8 cellular contexts compared by ENCODE assay signal in the genomic region with DNA sequence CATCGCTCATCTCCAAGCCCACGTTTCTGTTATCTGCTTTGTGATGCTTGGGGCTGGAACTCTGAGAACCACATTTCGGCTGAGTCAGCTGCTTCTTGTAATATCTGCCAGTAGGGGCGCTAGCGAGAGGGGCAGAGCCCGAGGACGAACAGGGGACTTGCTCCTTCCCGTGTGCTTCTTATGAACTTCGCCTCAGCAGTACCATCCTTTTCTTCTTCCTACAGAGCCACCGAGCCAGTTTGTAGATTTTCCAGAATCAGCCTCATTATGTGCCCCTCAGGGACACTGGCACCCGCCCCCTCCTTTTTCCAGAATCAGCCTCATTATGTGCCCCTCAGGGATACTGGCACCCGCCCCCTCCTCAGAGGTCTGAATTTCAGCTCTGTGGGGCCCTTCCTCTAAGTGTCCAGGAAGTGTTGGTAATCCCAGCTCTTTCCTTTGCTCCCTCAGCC.
DNase-seq lines count a peak whose midpoint lies in the region; ATAC-seq, FAIRE-seq and TF ChIP-seq lines count a peak whose summit lies in the region.

No MANE protein-coding gene starts in this region.

- peak; percentile 73 for TF ChIP-seq CTCF in PC-3 (conservative IDR thresholded peaks at IDR 0.05; ENCODE audit: low read depth, low read length)

- peaks cover 43% of the 10 kb centered on the region for H3K27me3 Mint-ChIP-seq in activated T-cell treated with anti-CD3 and anti-CD28 coated beads, Interleukin-2, amount 50 U/mL, for 72 hours (ENCODE audit: low read depth)

- CTCF ChIA-PET in PC-3 (lab: Charles Lee) = no interaction called here

- no peaks in the 10 kb centered on the region for H3K9me2 ChIP-seq in PC-3 (replicated peaks; ENCODE audit: low read length)

- H3K27ac Mint-ChIP-seq in activated T-cell treated with anti-CD3 and anti-CD28 coated beads, Interleukin-2, amount 50 U/mL, for 72 hours = no peak overlapping the region

- H3K4me1 ChIP-seq in PC-3 (ENCODE audit: insufficient read depth, low read length) (no peaks in the 10 kb centered on the region), small intestine (ENCODE audit: control insufficient read depth in 2 of 2, insufficient read depth in 1 of 2, low read depth in 1 of 2, low read length in 1 of 2) (no peaks in the 10 kb centered on the region)

- no peaks in the 10 kb centered on the region for H3K36me3 ChIP-seq in PC-3 (ENCODE audit: low read depth, low read length)
- no peaks in the 10 kb centered on the region for H3K36me3 ChIP-seq in small intestine (ENCODE audit: control insufficient read depth in 2 of 2, insufficient read depth in 2 of 2, low read length in 2 of 2)

- FAIRE-seq in small intestine (lab: Jason Lieb, UNC) = no peak

- no peak overlapping the region for H2AFZ ChIP-seq in PC-3 (ENCODE audit: low read length)

- H3K36me3 Mint-ChIP-seq in activated T-cell treated with anti-CD3 and anti-CD28 coated beads, Interleukin-2, amount 50 U/mL, for 72 hours (ENCODE audit: insufficient read depth in 2 of 2) = no peaks in the 10 kb centered on the region

- H3K4me3 ChIP-seq in PC-3 (ENCODE audit: low read length) (no peak overlapping the region), small intestine (ENCODE audit: low read depth in 1 of 2, low read length in 2 of 2) (no peak overlapping the region)

- no peaks in the 10 kb centered on the region for H3K9me3 Mint-ChIP-seq in activated T-cell treated with anti-CD3 and anti-CD28 coated beads, Interleukin-2, amount 50 U/mL, for 72 hours

- H3K9ac ChIP-seq in PC-3 (ENCODE audit: low read length) = no peak overlapping the region

- peak overlapping the region in 1 of 2 donors; percentile 29 for H3K4me3 Mint-ChIP-seq in activated T-cell treated with anti-CD3 and anti-CD28 coated beads, Interleukin-2, amount 50 U/mL, for 72 hours

- peak; percentile 92 for ATAC-seq in GM18868 (IDR thresholded peaks at IDR 0.05; ENCODE audit: unreplicated experiment)
- peak; percentile 78 for ATAC-seq in HG03108 (IDR thresholded peaks at IDR 0.05; ENCODE audit: unreplicated experiment)
- peak; percentile 60; the same call in 1 of the 2 replicates for ATAC-seq in PC-3
- ATAC-seq in activated T-cell treated with anti-CD3 and anti-CD28 coated beads, Interleukin-2, amount 50 U/mL, for 72 hours (replicated peaks in 1 of 2) = peak; percentile 64 to 71

- H3K79me2 ChIP-seq in PC-3 (ENCODE audit: low read length) = no peaks in the 10 kb centered on the region

- H3K4me2 ChIP-seq in PC-3 (ENCODE audit: low read length) = no peak overlapping the region

- no peaks in the 10 kb centered on the region for H3F3A ChIP-seq in PC-3 (ENCODE audit: low read length, unreplicated experiment)

- no peak overlapping the region for H3K27ac ChIP-seq in PC-3 (ENCODE audit: low read length)
- H3K27ac ChIP-seq in small intestine (ENCODE audit: low read depth in 1 of 2, low read length in 1 of 2) = no peak overlapping the region

- intact Hi-C loops in PC-3 (cut with micrococcal nuclease) (no loop called here), head of caudate nucleus (cut with DNase I) (no loop called here)

- no peaks in the 10 kb centered on the region for H3K9me3 ChIP-seq in PC-3 (ENCODE audit: low read length)
- no peaks in the 10 kb centered on the region for H3K9me3 ChIP-seq in small intestine (ENCODE audit: control insufficient read depth, low read depth)

- BruUV-seq in PC-3 (replicated peaks; lab: Mats Ljungman, UMichigan) = no TSS peak

- no peaks in the 10 kb centered on the region for H4K20me1 ChIP-seq in PC-3 (ENCODE audit: low read length)

- peaks cover 16% of the 10 kb centered on the region for H3K4me1 Mint-ChIP-seq in activated T-cell treated with anti-CD3 and anti-CD28 coated beads, Interleukin-2, amount 50 U/mL, for 72 hours (ENCODE audit: low read depth)

- WGBS in small intestine, 3 donors = 24 to 28% (median 28%) methylated on average over 12 of the region's 12 CpGs

- DNase-seq in Ammon's horn (ENCODE audit: low spot score) (peak; percentile 42), PC-3 (peak; percentile 65), head of caudate nucleus (peak in 37 of 42 donors; percentile 11 to 78 (median 54)), small intestine (peak; percentile 62), NCI-H510A treated with DMSO at 0.1 percent for 48 hours (lab: John Stamatoyannopoulos, UW) (no peak)
- DNase-seq in activated T-cell treated with anti-CD3 and anti-CD28 coated beads, Interleukin-2, amount 50 U/mL, for 72 hours = peak; percentile 67

- POLR2A ChIA-PET in PC-3 (lab: Charles Lee; ENCODE audit: unreplicated experiment) = no interaction called here

- peaks cover 15% of the 10 kb centered on the region for H3K27me3 ChIP-seq in PC-3 (ENCODE audit: low read length)
- no peaks in the 10 kb centered on the region for H3K27me3 ChIP-seq in small intestine (ENCODE audit: control insufficient read depth in 2 of 2, insufficient read depth in 2 of 2, low read length in 2 of 2)
